Comparison of ENCODE assay signal across 18 cellular contexts in genomic region chr17:75341784-75342183, GRCh38. TPM values are rescaled to one million over a fixed set of nuclear protein-coding genes. Genes with fewer than 3 reads are reported as not detected.
DNase-seq lines count a peak whose midpoint lies in the region; ATAC-seq, FAIRE-seq and TF ChIP-seq lines count a peak whose summit lies in the region.
"Had no signal": no experiment of that assay in that cellular context is flagged by ENCODE, and none has a peak within 500 bp of the region (broad histone marks: within the 10 kb centered on the region; RNA-seq: fewer than 3 reads in every experiment).

No MANE protein-coding gene starts in this region.

- peaks cover 86% of the 10 kb centered on the region for H3K4me1 ChIP-seq in CD8-positive, alpha-beta T cell (ENCODE audit: insufficient read depth, low read length)
- H3K4me1 ChIP-seq in HEK293 (ENCODE audit: control insufficient read depth, insufficient read depth, low read length) (peaks cover 12% of the 10 kb centered on the region), HepG2 (ENCODE audit: insufficient read depth, low read length) (peaks cover 38% of the 10 kb centered on the region), right atrium auricular region (peaks cover 0 to 49% of the 10 kb centered on the region in 2 donors)

- CTCF ChIA-PET in CD8-positive, alpha-beta T cell (lab: Charles Lee) = interaction anchor here (0.7 to 1.6 kb wide), 2 partner anchors 19 to 71 kb away, joined by 3 to 12 read pairs; no protein-coding TSS in a partner anchor
- CTCF ChIA-PET in HEK293 (lab: Yijun Ruan, JAX) = interaction anchor here (0.7 kb wide), 1 partner anchor 24 kb away, joined by 3 read pairs; no protein-coding TSS in a partner anchor
- CTCF ChIA-PET in activated B cell treated with CpG ODN at 0.5 μM for 24 hours (lab: Charles Lee) = interaction anchor here (0.7 to 1.7 kb wide), 3 partner anchors 19 to 52 kb away, joined by 3 to 6 read pairs (median 4); partner anchors contain the start of gene SLC25A19
- CTCF ChIA-PET in HepG2 (lab: Yijun Ruan, JAX; ENCODE audit: low intra/inter-chr PET ratio, low total read pairs) = no interaction called here

- H3K4me3 Mint-ChIP-seq in CD8-positive, alpha-beta T cell = peak overlapping the region; percentile 2
- H3K4me3 Mint-ChIP-seq in activated B cell treated with CpG ODN at 0.5 μM for 24 hours = peak overlapping the region; percentile 21
- H3K4me3 Mint-ChIP-seq: activated T-cell treated with anti-CD3 and anti-CD28 coated beads, Interleukin-2, amount 50 U/mL, for 4 hours had no signal

- H3K27ac ChIP-seq in CD8-positive, alpha-beta T cell (ENCODE audit: low read depth, low read length) = no peak overlapping the region
- no peak overlapping the region for H3K27ac ChIP-seq in HEK293 (ENCODE audit: extremely low read depth, low read depth, low read length)
- no peak overlapping the region for H3K27ac ChIP-seq in HepG2 (ENCODE audit: extremely low read length, insufficient read depth, low read length)
- no peak overlapping the region for H3K27ac ChIP-seq in right atrium auricular region
- H3K27ac ChIP-seq: lower lobe of right lung, VCaP had no signal

- H3K36me3 ChIP-seq in CD8-positive, alpha-beta T cell (ENCODE audit: insufficient read depth, low read length) = no peaks in the 10 kb centered on the region
- no peaks in the 10 kb centered on the region for H3K36me3 ChIP-seq in HEK293 (ENCODE audit: control insufficient read depth in 2 of 2, insufficient read depth in 1 of 2, low read length in 2 of 2)
- H3K36me3 ChIP-seq in HepG2 (replicated peaks in 1 of 2; ENCODE audit: control insufficient read depth in 1 of 2, insufficient read depth in 2 of 2, low read length in 2 of 2) = peaks cover 0 to 4% of the 10 kb centered on the region in 2 experiments; a peak in 1 of 5 replicates
- H3K36me3 ChIP-seq in right atrium auricular region = no peaks in the 10 kb centered on the region
- H3K36me3 ChIP-seq: HAP-1, lower lobe of right lung had no signal

- TF ChIP-seq EP300 in HepG2 (IDR thresholded peaks at IDR 0.05; ENCODE audit: low read depth in 2 of 2, low read length in 2 of 2) (no peak), HepG2 (CRISPR knock-in tag; IDR thresholded peaks at IDR 0.05; ENCODE audit: borderline replicate concordance) (no peak)

- H3K27ac Mint-ChIP-seq in CD8-positive, alpha-beta T cell = peak overlapping the region; percentile 79
- H3K27ac Mint-ChIP-seq in activated B cell treated with CpG ODN at 0.5 μM for 24 hours = peak overlapping the region; percentile 92

- no peak for TF ChIP-seq CTCF in CD8-positive, alpha-beta T cell (IDR thresholded peaks at IDR 0.05)
- TF ChIP-seq CTCF in HEK293 (tag by site-specific recombination; IDR thresholded peaks at IDR 0.05) = no peak
- TF ChIP-seq CTCF in activated B cell treated with CpG ODN at 0.5 μM for 24 hours (IDR thresholded peaks at IDR 0.05) = no peak
- no peak for TF ChIP-seq CTCF in HepG2 (CRISPR knock-in tag; IDR thresholded peaks at IDR 0.05)
- TF ChIP-seq CTCF in right atrium auricular region (IDR thresholded peaks at IDR 0.05) = no peak

- BruUV-seq in HepG2 (replicated peaks; lab: Mats Ljungman, UMichigan) = no TSS peak

- no peak for TF ChIP-seq RAD21 in HepG2 (CRISPR knock-in tag; IDR thresholded peaks at IDR 0.05)

- peak; percentile 42 for FAIRE-seq in HepG2 (lab: Jason Lieb, UNC)
- FAIRE-seq: GM18507 had no signal

- no peak overlapping the region for H3K4me3 ChIP-seq in CD8-positive, alpha-beta T cell (ENCODE audit: low read depth, low read length)
- no peak overlapping the region for H3K4me3 ChIP-seq in HEK293 (ENCODE audit: low read depth, low read length)
- no peak overlapping the region for H3K4me3 ChIP-seq in HepG2 (replicated peaks in 1 of 3; ENCODE audit: insufficient read depth in 1 of 3, low read depth in 2 of 3, low read length in 3 of 3)
- no peak overlapping the region for H3K4me3 ChIP-seq in right atrium auricular region
- H3K4me3 ChIP-seq: HAP-1, lower lobe of right lung, skin epidermis had no signal

- POLR2A ChIA-PET in CD8-positive, alpha-beta T cell (lab: Charles Lee) = no interaction called here
- POLR2A ChIA-PET in HEK293 (lab: Yijun Ruan, JAX) = interaction anchor here (0.7 to 1.4 kb wide), 2 partner anchors 26 to 52 kb away, joined by 4 to 6 read pairs; no protein-coding TSS in a partner anchor
- POLR2A ChIA-PET in activated B cell treated with CpG ODN at 0.5 μM for 24 hours (lab: Charles Lee) = interaction anchor here (0.9 to 1.3 kb wide), 4 partner anchors 44 to 64 kb away, joined by 3 to 5 read pairs (median 4); partner anchors contain the start of genes GRB2 and SLC25A19
- POLR2A ChIA-PET in HepG2 (lab: Yijun Ruan, JAX) = interaction anchor here (0.6 kb wide), 1 partner anchor 52 kb away, joined by 3 read pairs; no protein-coding TSS in a partner anchor

- in situ Hi-C loops in HepG2 (cut with HindIII; ENCODE audit: extremely low pct_ligation_motif_present, low pct_unique_long_range_greater_than_20kb) = no loop called here

- H3K9me3 ChIP-seq in CD8-positive, alpha-beta T cell (ENCODE audit: low read length) = no peaks in the 10 kb centered on the region
- no peaks in the 10 kb centered on the region for H3K9me3 ChIP-seq in HEK293 (ENCODE audit: control insufficient read depth, insufficient read depth, low read depth, low read length)
- no peaks in the 10 kb centered on the region for H3K9me3 ChIP-seq in HepG2 (ENCODE audit: low read length)
- H3K9me3 ChIP-seq in right atrium auricular region = no peaks in the 10 kb centered on the region
- H3K9me3 ChIP-seq: HAP-1, lower lobe of right lung had no signal

- no peak for DNase-seq in CD8-positive, alpha-beta T cell
- DNase-seq in activated B cell treated with CpG ODN at 0.5 μM for 24 hours (no peak), HepG2 (ENCODE audit: low spot score) (no peak), left colon (no peak), right atrium auricular region (ENCODE audit: low spot score) (no peak), GM19240 (ENCODE audit: insufficient read length, low spot score) (no peak)
- DNase-seq: activated T-cell treated with anti-CD3 and anti-CD28 coated beads, Interleukin-2, amount 50 U/mL, for 4 hours; COR-L47; GF-D8; lower lobe of right lung; NCI-H2081 treated with DMSO at 0.1 percent for 48 hours; NCI-H774; SHP77 had no signal

- H3K9ac ChIP-seq in HepG2 (ENCODE audit: insufficient read depth, low read depth, low read length) = no peak overlapping the region

- 95% methylated on average over 6 of the region's 6 CpGs for WGBS in HepG2 (ENCODE audit: low lambda C conversion rate)

- no peaks in the 10 kb centered on the region for H3K27me3 Mint-ChIP-seq in CD8-positive, alpha-beta T cell (ENCODE audit: low read depth)
- no peaks in the 10 kb centered on the region for H3K27me3 Mint-ChIP-seq in activated B cell treated with CpG ODN at 0.5 μM for 24 hours

- no peaks in the 10 kb centered on the region for H3K27me3 ChIP-seq in CD8-positive, alpha-beta T cell (ENCODE audit: insufficient read depth, low read length)
- no peaks in the 10 kb centered on the region for H3K27me3 ChIP-seq in HepG2 (ENCODE audit: control insufficient read depth in 1 of 2, insufficient read depth in 2 of 2, low read length in 2 of 2)
- no peaks in the 10 kb centered on the region for H3K27me3 ChIP-seq in right atrium auricular region

- peaks cover 80% of the 10 kb centered on the region for H3K4me1 Mint-ChIP-seq in CD8-positive, alpha-beta T cell (ENCODE audit: low read depth)
- peaks cover 91% of the 10 kb centered on the region for H3K4me1 Mint-ChIP-seq in activated B cell treated with CpG ODN at 0.5 μM for 24 hours

- peaks cover 10% of the 10 kb centered on the region for H4K20me1 ChIP-seq in HepG2 (ENCODE audit: insufficient read depth, low read length)

- peaks cover 4% of the 10 kb centered on the region for H3K36me3 Mint-ChIP-seq in CD8-positive, alpha-beta T cell
- H3K36me3 Mint-ChIP-seq in activated B cell treated with CpG ODN at 0.5 μM for 24 hours (ENCODE audit: low read depth) = peaks cover 16% of the 10 kb centered on the region

- ATAC-seq in CD8-positive, alpha-beta T cell = no peak
- ATAC-seq in activated B cell treated with CpG ODN at 0.5 μM for 24 hours (ENCODE audit: low read depth) = no peak
- no peak for ATAC-seq in HepG2
- no peak for ATAC-seq in left colon
- ATAC-seq: activated T-cell treated with anti-CD3 and anti-CD28 coated beads, Interleukin-2, amount 50 U/mL, for 4 hours; lower lobe of right lung had no signal

- no peaks in the 10 kb centered on the region for H3K9me3 Mint-ChIP-seq in CD8-positive, alpha-beta T cell
- no peaks in the 10 kb centered on the region for H3K9me3 Mint-ChIP-seq in activated B cell treated with CpG ODN at 0.5 μM for 24 hours
- H3K9me3 Mint-ChIP-seq: activated T-cell treated with anti-CD3 and anti-CD28 coated beads, Interleukin-2, amount 50 U/mL, for 4 hours had no signal

- TF ChIP-seq POLR2A in HepG2 (IDR thresholded peaks at IDR 0.05; ENCODE audit: insufficient read depth in 1 of 2, low read depth in 2 of 2, low read length in 2 of 2) = no peak

- intact Hi-C loops in CD8-positive, alpha-beta T cell (cut with DNase I, micrococcal nuclease) = no loop called here
- intact Hi-C loops in activated B cell treated with CpG ODN at 0.5 μM for 24 hours (cut with micrococcal nuclease) = no loop called here
- intact Hi-C loops in HepG2 (cut with micrococcal nuclease; ENCODE audit: unreplicated experiment) = no loop called here
- intact Hi-C loops in left colon (cut with DNase I, micrococcal nuclease) = no loop called here

- peaks cover 61% of the 10 kb centered on the region for H3K79me2 ChIP-seq in HepG2 (ENCODE audit: insufficient read depth, low read length)

- H2AFZ ChIP-seq in HepG2 (ENCODE audit: low read length) = no peak overlapping the region

- H3K4me2 ChIP-seq in HepG2 (ENCODE audit: low read depth, low read length) = no peak overlapping the region

RNA-seq across cellular contexts. Expression of gene SLC25A19, which starts 52.6 kb away (rescaled TPM):
- total RNA-seq in CD8-positive, alpha-beta T cell = 10 to 100 TPM; 14.4 to 14.8 TPM
- total RNA-seq in activated B cell treated with CpG ODN at 0.5 μM for 24 hours = 87.6 and 96.7 TPM in 2 replicates
- 41.4 and 42.2 TPM in 2 replicates for total RNA-seq in HepG2 (2016; rRNA removed; fragmentation: Illumina TruSeq; extraction: Trizol)
- 27.2 and 31.3 TPM in 2 replicates for total RNA-seq in HepG2 (2016; cell fraction: cytosol; rRNA removed; fragmentation: Illumina TruSeq; extraction: Trizol; ENCODE audit: low read depth)
- total RNA-seq in HepG2 (2016; cell fraction: insoluble cytoplasmic fraction; rRNA removed; fragmentation: Illumina TruSeq; extraction: Trizol) = 37.5 and 41.8 TPM in 2 replicates
- 45.2 and 53.1 TPM in 2 replicates for total RNA-seq in HepG2 (2016; cell fraction: membrane; rRNA removed; fragmentation: Illumina TruSeq; extraction: Trizol)
- total RNA-seq in HepG2 (2016; cell fraction: nucleus; rRNA removed; fragmentation: Illumina TruSeq; extraction: Trizol) = 24.9 and 25.1 TPM in 2 replicates
- polyA plus RNA-seq in HepG2 (2011; rRNA removed) = 24.4 and 27.7 TPM in 2 replicates
- polyA plus RNA-seq in HepG2 (2011; cell fraction: cytosol; rRNA removed) = 26.0 and 29.6 TPM in 2 replicates
- 33.6 and 35.5 TPM in 2 replicates for polyA plus RNA-seq in HepG2 (2011; cell fraction: nucleus; rRNA removed)
- polyA plus RNA-seq in HepG2 (2012) = 16.6 and 24.7 TPM in 2 replicates
- 24.2 and 31.6 TPM in 2 replicates for polyA plus RNA-seq in HepG2 (2016; cell fraction: cytosol; fragmentation: Illumina TruSeq; extraction: Trizol; ENCODE audit: low read depth)
- polyA plus RNA-seq in HepG2 (2016; cell fraction: insoluble cytoplasmic fraction; fragmentation: Illumina TruSeq; extraction: Trizol; ENCODE audit: low read depth) = 47.0 and 51.5 TPM in 2 replicates
- polyA plus RNA-seq in HepG2 (2016; cell fraction: membrane; fragmentation: Illumina TruSeq; extraction: Trizol; ENCODE audit: low read depth) = 34.4 and 46.3 TPM in 2 replicates
- 42.3 and 47.3 TPM in 2 replicates for polyA plus RNA-seq in HepG2 (2016; cell fraction: nucleus; fragmentation: Illumina TruSeq; extraction: Trizol; ENCODE audit: insufficient read depth, low read depth)
- 17.3 and 57.6 TPM in 2 replicates for polyA minus RNA-seq in HepG2 (2011; rRNA and poly(A)+ RNA removed; ENCODE audit: low replicate concordance)
- polyA minus RNA-seq in HepG2 (2011; cell fraction: cytosol; rRNA and poly(A)+ RNA removed) = 9.2 and 11.1 TPM in 2 replicates
- 14.4 and 14.5 TPM in 2 replicates for polyA minus RNA-seq in HepG2 (2011; cell fraction: nucleus; rRNA and poly(A)+ RNA removed)
- 10 to 100 TPM; 10.7 to 14.0 TPM for total RNA-seq in left colon
- total RNA-seq in right atrium auricular region = 10 to 100 TPM in 1 of 2 donors, 1 to 10 TPM in 1; 8.8 to 10.2 TPM
